ENCODE assay signal across 1 cellular context in the genomic region with DNA sequence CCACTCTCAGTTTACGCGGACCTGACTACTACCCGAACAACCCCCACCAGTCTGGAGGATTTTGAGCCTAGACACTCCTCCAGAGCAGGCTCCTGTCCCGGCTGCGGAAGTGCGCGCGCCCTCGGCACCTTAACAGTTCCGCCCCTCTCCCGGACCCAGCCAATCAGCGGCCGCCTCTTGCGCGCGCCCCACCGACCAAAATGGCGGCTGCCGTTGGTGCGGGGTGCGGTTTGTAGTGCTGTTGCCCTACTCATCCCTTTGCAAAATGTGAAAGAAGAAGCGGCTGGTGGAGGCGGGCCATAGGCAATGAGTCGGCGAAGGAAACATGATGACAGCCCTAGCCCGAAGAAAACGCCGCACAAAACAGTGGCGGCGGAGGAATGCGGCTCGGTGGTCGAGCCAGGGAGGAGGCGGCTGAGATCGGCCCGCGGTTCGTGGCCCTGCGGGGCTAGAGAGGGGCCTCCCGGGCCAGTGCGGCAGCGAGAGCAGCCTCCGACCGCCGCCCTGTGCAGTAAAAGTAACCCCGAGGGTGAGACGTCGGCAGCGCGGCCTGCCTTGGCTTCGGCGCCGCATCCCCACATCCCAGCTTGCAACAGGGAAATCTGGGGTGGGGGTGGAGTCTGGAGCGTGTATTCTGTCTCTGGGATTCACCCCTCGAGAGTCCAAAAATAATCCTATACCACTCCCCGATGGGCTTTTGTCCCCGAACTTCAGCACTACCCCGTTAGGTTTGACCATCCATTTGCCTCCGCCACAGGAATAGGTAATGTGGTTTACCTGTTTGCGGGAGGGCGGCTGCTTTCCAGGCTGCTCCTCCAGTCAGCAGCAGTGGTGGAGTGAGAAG.
TF ChIP-seq lines count a peak whose summit lies in the region.

Gene ETAA1 (plus strand): TSS at position 191 of the 844 bp plus-strand sequence. CDS start 116 bp downstream, at position 307.

TF ChIP-seq in K562, 482 proteins besides CTCF, POLR2A, EP300 and RAD21 (continued from another document and continues in another):
- TF ChIP-seq TBP (optimal IDR thresholded peaks at IDR 0.05; ENCODE audit: low read depth, low read length) (peak; percentile 92), L3MBTL2 (IDR thresholded peaks at IDR 0.05) (peak; percentile 69), ELF1 (tag; IDR thresholded peaks at IDR 0.05) (peak; percentile 84), NR2C2 (CRISPR knock-in tag; IDR thresholded peaks at IDR 0.05) (no peak), NR2C2 (tag; IDR thresholded peaks at IDR 0.05) (peak; percentile 34; the same call in 1 of the 2 replicates), NFRKB (IDR thresholded peaks at IDR 0.05; ENCODE audit: low read depth) (peak; percentile 78), PHF8 (IDR thresholded peaks at IDR 0.05; ENCODE audit: borderline replicate concordance, low read length) (peak; percentile 91), ARHGAP35 (IDR thresholded peaks at IDR 0.05; ENCODE audit: partially characterized antibody) (no peak), TAF1 (IDR thresholded peaks at IDR 0.05; ENCODE audit: control insufficient read depth, extremely low read depth, insufficient read depth, low read length, severe bottlenecking) (peak; percentile 97), ATF1 (CRISPR knock-in tag; IDR thresholded peaks at IDR 0.05) (no peak), ATF1 (tag; IDR thresholded peaks at IDR 0.05) (peak; percentile 56), HDAC2 (IDR thresholded peaks at IDR 0.05) (peak; percentile 36; the same call in 1 of the 2 replicates), RBFOX2 (IDR thresholded peaks at IDR 0.05; ENCODE audit: low read depth, low read length) (peak; percentile 95), PPARD (CRISPR knock-in tag; IDR thresholded peaks at IDR 0.05) (no peak), HMGXB4 (CRISPR knock-in tag; IDR thresholded peaks at IDR 0.05) (0 out of 2 replicates have a peak, but pooled peaks have one; percentile 48), E2F6 (IDR thresholded peaks at IDR 0.05; ENCODE audit: borderline replicate concordance in 1 of 2, extremely low read depth in 1 of 2, insufficient read depth in 1 of 2, insufficient read length in 1 of 2, low read depth in 1 of 2, low read length in 1 of 2, poor library complexity in 1 of 2, severe bottlenecking in 1 of 2) (peak in 1 of 2 experiments; percentile 71), HNRNPLL (IDR thresholded peaks at IDR 0.05; ENCODE audit: low read depth, low read length, poor library complexity, severe bottlenecking) (peak; percentile 18), ADNP (tag; IDR thresholded peaks at IDR 0.05) (no peak), NRF1 (conservative IDR thresholded peaks at IDR 0.05 in 1 of 2, IDR thresholded peaks at IDR 0.05 in 1 of 2) (peak; percentile 81 to 84), SPI1 (IDR thresholded peaks at IDR 0.05; ENCODE audit: borderline replicate concordance, low read depth, low read length) (peak; percentile 91), BRD4 (IDR thresholded peaks at IDR 0.05) (peak; percentile 92), ZNF696 (CRISPR knock-in tag; conservative IDR thresholded peaks at IDR 0.05) (no peak), CBX3 (IDR thresholded peaks at IDR 0.05; ENCODE audit: borderline replicate concordance in 1 of 2, low read length in 2 of 2) (0 out of 3 replicates have a peak, but pooled peaks of 1 of the 2 experiments have one; percentile 22), E2F8 (IDR thresholded peaks at IDR 0.05; ENCODE audit: low read depth, partially characterized antibody) (peak; percentile 40), ZBTB34 (CRISPR knock-in tag; IDR thresholded peaks at IDR 0.05) (no peak), FOXK2 (conservative IDR thresholded peaks at IDR 0.05 in 1 of 2, IDR thresholded peaks at IDR 0.05 in 1 of 2; ENCODE audit: low read depth in 2 of 2) (0 out of 4 replicates have a peak, but pooled peaks of 1 of the 2 experiments have one; percentile 34), YY1 (IDR thresholded peaks at IDR 0.05; ENCODE audit: borderline replicate concordance in 1 of 3, control insufficient read depth in 1 of 3, extremely low read depth in 1 of 3, insufficient read depth in 3 of 3, insufficient read length in 1 of 3, insufficient replicate concordance in 2 of 3, low read depth in 1 of 3, low read length in 2 of 3) (peak; percentile 86 to 98 (median 93)), PCBP1 (IDR thresholded peaks at IDR 0.05; ENCODE audit: low read depth, low read length, poor library complexity, severe bottlenecking) (peak; percentile 51), KDM1A (IDR thresholded peaks at IDR 0.05) (no peak), KDM5B (IDR thresholded peaks at IDR 0.05; ENCODE audit: insufficient replicate concordance, low read depth, low read length) (peak; percentile 68), ETV6 (IDR thresholded peaks at IDR 0.05; ENCODE audit: borderline replicate concordance in 1 of 2, low read depth in 2 of 2, low read length in 1 of 2) (0 out of 4 replicates have a peak, but pooled peaks of 1 of the 2 experiments have one; percentile 25), ETV6 (CRISPR knock-in tag; IDR thresholded peaks at IDR 0.05; ENCODE audit: borderline replicate concordance) (no peak), RBBP5 (IDR thresholded peaks at IDR 0.05; ENCODE audit: borderline replicate concordance, insufficient read depth, low read length, poor library complexity, severe bottlenecking) (peak; percentile 94), U2AF1 (optimal IDR thresholded peaks at IDR 0.05; ENCODE audit: low read depth, low read length) (no peak), MBD2 (IDR thresholded peaks at IDR 0.05; ENCODE audit: borderline replicate concordance, low read depth) (peak; percentile 66), FIP1L1 (IDR thresholded peaks at IDR 0.05; ENCODE audit: low read depth, low read length, poor library complexity, severe bottlenecking) (peak; percentile 67), CXXC5 (CRISPR knock-in tag; IDR thresholded peaks at IDR 0.05) (peak; percentile 74), CTBP1 (IDR thresholded peaks at IDR 0.05; ENCODE audit: borderline replicate concordance) (peak; percentile 57), SIN3B (IDR thresholded peaks at IDR 0.05; ENCODE audit: low read depth) (peak; percentile 62; the same call in 1 of the 2 replicates), E2F3 (CRISPR knock-in tag; IDR thresholded peaks at IDR 0.05) (no peak), CBX1 (IDR thresholded peaks at IDR 0.05; ENCODE audit: low read depth) (0 out of 2 replicates have a peak, but pooled peaks have one; percentile 28), POLR2B (IDR thresholded peaks at IDR 0.05; ENCODE audit: low read depth, partially characterized antibody) (peak; percentile 89), SUPT5H (IDR thresholded peaks at IDR 0.05) (peak; percentile 95), POLR2AphosphoS5 (IDR thresholded peaks at IDR 0.05; ENCODE audit: control insufficient read depth, insufficient read depth, low read depth, low read length) (peak; percentile 89), RAD51 (IDR thresholded peaks at IDR 0.05; ENCODE audit: borderline replicate concordance, low read depth) (no peak), DEAF1 (CRISPR knock-in tag; IDR thresholded peaks at IDR 0.05) (no peak), ZNF134 (CRISPR knock-in tag; conservative IDR thresholded peaks at IDR 0.05) (0 out of 2 replicates have a peak, but pooled peaks have one; percentile 56)
- TF ChIP-seq, protein P1, sequence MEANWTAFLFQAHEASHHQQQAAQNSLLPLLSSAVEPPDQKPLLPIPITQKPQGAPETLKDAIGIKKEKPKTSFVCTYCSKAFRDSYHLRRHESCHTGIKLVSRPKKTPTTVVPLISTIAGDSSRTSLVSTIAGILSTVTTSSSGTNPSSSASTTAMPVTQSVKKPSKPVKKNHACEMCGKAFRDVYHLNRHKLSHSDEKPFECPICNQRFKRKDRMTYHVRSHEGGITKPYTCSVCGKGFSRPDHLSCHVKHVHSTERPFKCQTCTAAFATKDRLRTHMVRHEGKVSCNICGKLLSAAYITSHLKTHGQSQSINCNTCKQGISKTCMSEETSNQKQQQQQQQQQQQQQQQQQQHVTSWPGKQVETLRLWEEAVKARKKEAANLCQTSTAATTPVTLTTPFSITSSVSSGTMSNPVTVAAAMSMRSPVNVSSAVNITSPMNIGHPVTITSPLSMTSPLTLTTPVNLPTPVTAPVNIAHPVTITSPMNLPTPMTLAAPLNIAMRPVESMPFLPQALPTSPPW (CRISPR knock-in tag; IDR thresholded peaks at IDR 0.05) = peak; percentile 66
- TF ChIP-seq, protein P2, sequence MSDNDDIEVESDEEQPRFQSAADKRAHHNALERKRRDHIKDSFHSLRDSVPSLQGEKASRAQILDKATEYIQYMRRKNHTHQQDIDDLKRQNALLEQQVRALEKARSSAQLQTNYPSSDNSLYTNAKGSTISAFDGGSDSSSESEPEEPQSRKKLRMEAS (CRISPR knock-in tag; IDR thresholded peaks at IDR 0.05) = peak; percentile 23; the same call in 1 of the 2 replicates
- TF ChIP-seq, protein P3, sequence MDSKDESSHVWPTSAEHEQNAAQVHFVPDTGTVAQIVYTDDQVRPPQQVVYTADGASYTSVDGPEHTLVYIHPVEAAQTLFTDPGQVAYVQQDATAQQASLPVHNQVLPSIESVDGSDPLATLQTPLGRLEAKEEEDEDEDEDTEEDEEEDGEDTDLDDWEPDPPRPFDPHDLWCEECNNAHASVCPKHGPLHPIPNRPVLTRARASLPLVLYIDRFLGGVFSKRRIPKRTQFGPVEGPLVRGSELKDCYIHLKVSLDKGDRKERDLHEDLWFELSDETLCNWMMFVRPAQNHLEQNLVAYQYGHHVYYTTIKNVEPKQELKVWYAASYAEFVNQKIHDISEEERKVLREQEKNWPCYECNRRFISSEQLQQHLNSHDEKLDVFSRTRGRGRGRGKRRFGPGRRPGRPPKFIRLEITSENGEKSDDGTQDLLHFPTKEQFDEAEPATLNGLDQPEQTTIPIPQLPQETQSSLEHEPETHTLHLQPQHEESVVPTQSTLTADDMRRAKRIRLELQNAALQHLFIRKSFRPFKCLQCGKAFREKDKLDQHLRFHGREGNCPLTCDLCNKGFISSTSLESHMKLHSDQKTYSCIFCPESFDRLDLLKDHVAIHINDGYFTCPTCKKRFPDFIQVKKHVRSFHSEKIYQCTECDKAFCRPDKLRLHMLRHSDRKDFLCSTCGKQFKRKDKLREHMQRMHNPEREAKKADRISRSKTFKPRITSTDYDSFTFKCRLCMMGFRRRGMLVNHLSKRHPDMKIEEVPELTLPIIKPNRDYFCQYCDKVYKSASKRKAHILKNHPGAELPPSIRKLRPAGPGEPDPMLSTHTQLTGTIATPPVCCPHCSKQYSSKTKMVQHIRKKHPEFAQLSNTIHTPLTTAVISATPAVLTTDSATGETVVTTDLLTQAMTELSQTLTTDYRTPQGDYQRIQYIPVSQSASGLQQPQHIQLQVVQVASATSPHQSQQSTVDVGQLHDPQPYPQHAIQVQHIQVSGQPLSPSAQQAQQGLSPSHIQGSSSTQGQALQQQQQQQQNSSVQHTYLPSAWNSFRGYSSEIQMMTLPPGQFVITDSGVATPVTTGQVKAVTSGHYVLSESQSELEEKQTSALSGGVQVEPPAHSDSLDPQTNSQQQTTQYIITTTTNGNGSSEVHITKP (IDR thresholded peaks at IDR 0.05; ENCODE audit: partially characterized antibody) = peak; percentile 54
